ENCODE assay signal across 8 cellular contexts in the genomic region with DNA sequence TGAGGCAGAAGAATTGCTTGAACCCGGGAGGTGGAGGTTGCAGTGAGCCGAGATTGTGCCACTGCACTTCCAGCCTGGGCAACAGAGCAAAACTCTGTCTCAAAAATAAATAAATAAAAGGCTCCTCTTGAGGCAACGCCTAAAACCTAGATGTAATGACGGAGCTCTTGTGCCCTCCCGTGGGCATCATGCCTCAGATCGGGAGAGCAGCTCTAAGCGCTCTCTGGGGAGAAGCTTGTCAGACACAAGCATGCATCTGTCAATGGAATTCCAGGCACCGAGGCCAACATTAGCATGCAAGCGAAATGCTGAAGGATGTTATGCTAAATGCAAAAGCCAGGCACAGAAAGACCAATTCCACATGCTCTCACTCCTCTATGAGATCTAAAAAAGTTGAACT. TPM values are rescaled to one million over a fixed set of nuclear protein-coding genes. Genes with fewer than 3 reads are reported as not detected.
A peak's percentile ranks its signal among the peaks of the same experiment; 100 is the strongest.
DNase-seq lines count a peak whose midpoint lies in the region; ATAC-seq and TF ChIP-seq lines count a peak whose summit lies in the region.

No MANE protein-coding gene starts in this region.

- peak; percentile 42 for TF ChIP-seq CTCF in fibroblast of the aortic adventitia (IDR thresholded peaks at IDR 0.05; ENCODE audit: insufficient read depth, low read length)

- ATAC-seq in HG02840 (IDR thresholded peaks at IDR 0.05; ENCODE audit: low FRiP score, unreplicated experiment) = no peak
- ATAC-seq in HG02885 (IDR thresholded peaks at IDR 0.05; ENCODE audit: poor library complexity, unreplicated experiment) = no peak

- DNase-seq in AG20443 (ENCODE audit: low spot score) (peak; percentile 80), NCI-H1092 treated with DMSO at 0.1 percent for 48 hours (lab: John Stamatoyannopoulos, UW) (peak; percentile 91), SHP77 (lab: John Stamatoyannopoulos, UW) (peak; percentile 75 to 76), fibroblast of the aortic adventitia (ENCODE audit: low read depth) (peak; percentile 89), smooth muscle cell of the brain vasculature (ENCODE audit: low read depth, low spot score) (peak; percentile 29), mesenteric fat pad (ENCODE audit: low spot score) (no peak)

- H3K4me3 ChIP-seq in fibroblast of the aortic adventitia (ENCODE audit: low read depth, low read length) = no peak overlapping the region

RNA-seq across cellular contexts. Expression of a gene that starts 45.6 kb away (rescaled TPM):
- total RNA-seq in fibroblast of the aortic adventitia (ENCODE audit: low replicate concordance) (24.0 and 71.3 TPM in 2 replicates), mesenteric fat pad (22.9 TPM)

RNA-seq across cellular contexts. Expression of a gene that starts 55.5 kb away (rescaled TPM):
- 43.3 and 78.0 TPM in 2 replicates for total RNA-seq in fibroblast of the aortic adventitia (ENCODE audit: low replicate concordance)
- 71.5 TPM for total RNA-seq in mesenteric fat pad
